8 cellular contexts compared by ENCODE assay signal in genomic region chr2:157327621-157328102, GRCh38. TPM values are rescaled to one million over a fixed set of nuclear protein-coding genes. Genes with fewer than 3 reads are reported as not detected.
A peak's percentile ranks its signal among the peaks of the same experiment; 100 is the strongest.
DNase-seq lines count a peak whose midpoint lies in the region; ATAC-seq, FAIRE-seq and TF ChIP-seq lines count a peak whose summit lies in the region.

No MANE protein-coding gene starts in this region.

- H2BK20ac ChIP-seq in IMR-90 (ENCODE audit: low read depth, low read length), result no peak overlapping the region

- intact Hi-C loops in IMR-90 (cut with micrococcal nuclease), result loop anchor here (1.0 to 5.0 kb wide), 2 partner anchors 265 to 683 kb away; no protein-coding TSS in a partner anchor

- H3K36me3 ChIP-seq in DND-41 (ENCODE audit: insufficient read depth, low read length), result no peaks in the 10 kb centered on the region
- no peaks in the 10 kb centered on the region for H3K36me3 ChIP-seq in IMR-90 (ENCODE audit: control insufficient read depth, insufficient read depth, low read length)

- in situ Hi-C loops in IMR-90 (cut with MboI; ENCODE audit: low sequenced_read_pairs), result loop anchor here (25.0 kb wide), 1 partner anchor 1940 kb away; no protein-coding TSS in a partner anchor

- POLR2A ChIA-PET in IMR-90 (lab: Charles Lee; ENCODE audit: unreplicated experiment), result no interaction called here

- H3K27ac ChIP-seq in DND-41 (ENCODE audit: low read length) (no peak overlapping the region), IMR-90 (ENCODE audit: insufficient read depth, low read length) (no peak overlapping the region), temporal lobe (ENCODE audit: low read depth, low read length) (peak overlapping the region; percentile 97)

- no peak overlapping the region for H2AK5ac ChIP-seq in IMR-90 (ENCODE audit: low read depth, low read length)

- H4K5ac ChIP-seq in IMR-90 (ENCODE audit: low read depth, low read length), result no peak overlapping the region

- no peak overlapping the region for H3K4me3 ChIP-seq in DND-41 (ENCODE audit: low read depth in 1 of 2, low read length in 2 of 2)
- H3K4me3 ChIP-seq in IMR-90 (ENCODE audit: insufficient read depth, low read depth, low read length), result no peak overlapping the region

- FAIRE-seq in RCC 7860 (lab: Jason Lieb, UNC), result no peak

- H3K18ac ChIP-seq in IMR-90 (ENCODE audit: low read depth, low read length), result no peak overlapping the region

- H3K9me3 ChIP-seq in DND-41 (ENCODE audit: insufficient read depth, low read length, severe bottlenecking) (no peaks in the 10 kb centered on the region), IMR-90 (ENCODE audit: control insufficient read depth, insufficient read depth, low read length) (no peaks in the 10 kb centered on the region)

- H2AFZ ChIP-seq in DND-41 (ENCODE audit: low read depth, low read length) (no peak overlapping the region), IMR-90 (replicated peaks; ENCODE audit: low read length, poor library complexity) (peak overlapping the region; percentile 38)

- H3K79me1 ChIP-seq in IMR-90 (ENCODE audit: low read depth in 1 of 2, low read length in 2 of 2), result no peaks in the 10 kb centered on the region

- H3K79me2 ChIP-seq in DND-41 (ENCODE audit: insufficient read depth, low read length), result no peaks in the 10 kb centered on the region

- H3K9ac ChIP-seq in DND-41 (ENCODE audit: low read depth, low read length) (no peak overlapping the region), IMR-90 (ENCODE audit: low read depth, low read length) (no peak overlapping the region)

- H3K4me2 ChIP-seq in DND-41 (ENCODE audit: insufficient read depth, low read length), result no peak overlapping the region
- H3K4me2 ChIP-seq in IMR-90 (ENCODE audit: low read depth, low read length), result no peak overlapping the region; the same call in 1 of the 2 replicates

- TF ChIP-seq POLR2A in IMR-90 (IDR thresholded peaks at IDR 0.05; ENCODE audit: low read depth, low read length), result no peak

- no peak overlapping the region for H3K56ac ChIP-seq in IMR-90 (ENCODE audit: extremely low read depth, insufficient read depth, low read length)

- no peaks in the 10 kb centered on the region for H3K9me1 ChIP-seq in IMR-90 (ENCODE audit: insufficient read depth, low read length)

- no peak overlapping the region for H2BK120ac ChIP-seq in IMR-90 (ENCODE audit: low read depth, low read length)

- H4K91ac ChIP-seq in IMR-90 (ENCODE audit: insufficient read depth, low read depth, low read length), result no peak overlapping the region

- WGBS in IMR-90 (ENCODE audit: extremely low coverage in 2 of 2, insufficient read length in 1 of 2), 2 experiments, result 13% methylated on average over 3 of the region's 6 CpGs; no CpG with 5 or more reads in 1 of the 2 experiments

- H2BK5ac ChIP-seq in IMR-90 (ENCODE audit: low read depth, low read length, poor library complexity, severe bottlenecking), result no peak overlapping the region

- TF ChIP-seq RAD21 in IMR-90 (IDR thresholded peaks at IDR 0.05; ENCODE audit: low read length), result peak; percentile 59

- peak; percentile 95 for TF ChIP-seq CTCF in DND-41 (IDR thresholded peaks at IDR 0.05; ENCODE audit: borderline replicate concordance, extremely low read depth, low read length, poor library complexity, severe bottlenecking)
- peak; percentile 78 for TF ChIP-seq CTCF in IMR-90 (conservative IDR thresholded peaks at IDR 0.05; ENCODE audit: low read depth, low read length)

- CTCF ChIA-PET in IMR-90 (lab: Yijun Ruan, JAX), result interaction anchor here (0.6 to 1.9 kb wide), 16 partner anchors 9 to 668 kb away, joined by 3 to 21 read pairs (median 4); no protein-coding TSS in a partner anchor

- no TSS peak for BruUV-seq in IMR-90 (replicated peaks; lab: Mats Ljungman, UMichigan)

- no peak overlapping the region for H3K23ac ChIP-seq in IMR-90 (ENCODE audit: low read depth, low read length)

- no peak overlapping the region for H2AK9ac ChIP-seq in IMR-90 (replicated peaks; ENCODE audit: low read depth, low read length, poor library complexity)

- no peak overlapping the region for H4K8ac ChIP-seq in IMR-90 (ENCODE audit: low read depth in 2 of 2, low read length in 2 of 2)

- no peaks in the 10 kb centered on the region for H3K4me1 ChIP-seq in DND-41 (ENCODE audit: insufficient read depth, low read length)
- no peaks in the 10 kb centered on the region for H3K4me1 ChIP-seq in IMR-90 (ENCODE audit: control insufficient read depth, insufficient read depth, low read length)

- H3K27me3 ChIP-seq in DND-41 (ENCODE audit: insufficient read depth, low read length, poor library complexity) (no peaks in the 10 kb centered on the region), IMR-90 (ENCODE audit: control insufficient read depth, insufficient read depth, low read length) (no peaks in the 10 kb centered on the region; the same call in 1 of the 2 replicates)

- H2BK15ac ChIP-seq in IMR-90 (ENCODE audit: low read depth, low read length), result no peak overlapping the region

- ATAC-seq in DND-41 (ENCODE audit: insufficient read depth, low read depth) (peak; percentile 99), GM21576 (IDR thresholded peaks at IDR 0.05; ENCODE audit: unreplicated experiment) (peak; percentile 98), IMR-90 (ENCODE audit: low read depth) (peak; percentile 99)

- H3K14ac ChIP-seq in IMR-90 (replicated peaks; ENCODE audit: low read depth, low read length), result no peak overlapping the region

- dilution Hi-C loops in IMR-90 (cut with HindIII; ENCODE audit: low sequenced_read_pairs, unreplicated experiment), result no loop called here

- no peaks in the 10 kb centered on the region for H4K20me1 ChIP-seq in DND-41 (ENCODE audit: insufficient read depth, low read length)
- H4K20me1 ChIP-seq in IMR-90 (ENCODE audit: insufficient read depth, low read length), result no peaks in the 10 kb centered on the region

- H3K4ac ChIP-seq in IMR-90 (ENCODE audit: low read depth, low read length), result no peak overlapping the region

- DNase-seq in DND-41 (peak; percentile 73), IMR-90 (peak; percentile 74), RCC 7860 (ENCODE audit: low spot score) (peak; percentile 39), fibroblast of the conjunctiva (ENCODE audit: low read depth) (peak; percentile 64), nucleus accumbens (lab: John Stamatoyannopoulos, UW) (peak in 54 of 56 donors; percentile 13 to 92 (median 72))
- peak; percentile 75 to 83 for DNase-seq in activated T-helper 1 cell treated with anti-CD3 and anti-CD28 coated beads, Interleukin-2, amount 50 U/mL, for 16 hours (ENCODE audit: low read depth in 1 of 2, low spot score in 1 of 2)

TF ChIP-seq in IMR-90, 13 proteins besides CTCF, POLR2A, EP300 and RAD21:
- TF ChIP-seq RCOR1 (IDR thresholded peaks at IDR 0.05; ENCODE audit: insufficient replicate concordance, low read length) (no peak), SMC3 (IDR thresholded peaks at IDR 0.05; ENCODE audit: low read depth, low read length) (peak; percentile 41; the same call in 1 of the 2 replicates)
TF ChIP-seq in IMR-90: peak in this region for 1.

RNA-seq across cellular contexts. Expression of gene ERMN, which starts 2.0 kb away (rescaled TPM):
- total RNA-seq in IMR-90 (2012; rRNA removed), result not detected in 2 replicates
- polyA plus RNA-seq in IMR-90 (2012; rRNA removed), result not detected in 2 replicates
- not detected in 2 replicates for polyA plus RNA-seq in IMR-90 (2012; cell fraction: cytosol; rRNA removed)
- 0.13 TPM in 1 of 2 replicates, not detected in the other for polyA plus RNA-seq in IMR-90 (2012; cell fraction: nucleus; rRNA removed; ENCODE audit: low replicate concordance)
- total RNA-seq in temporal lobe, result under 0.01 TPM
